15 cellular contexts compared by ENCODE assay signal in genomic region chr5:176425138-176425537, GRCh38.
"Had no signal": no experiment of that assay in that cellular context is flagged by ENCODE, and none has a peak within 500 bp of the region (broad histone marks: within the 10 kb centered on the region; RNA-seq: fewer than 3 reads in every experiment).

No MANE protein-coding gene starts in this region.

- H3K4me1 ChIP-seq: esophagus muscularis mucosa, heart left ventricle, neural progenitor cell, parathyroid adenoma, tibial nerve had no signal

- H3K27ac Mint-ChIP-seq: activated CD4-positive, alpha-beta memory T cell treated with anti-CD3 and anti-CD28 coated beads, Interleukin-2, amount 10 ng/mL, durations not matched to agents 7 days and 5 days; activated T-helper 1 cell treated with anti-CD3 and anti-CD28 coated beads, Interleukin-12 subunit alpha, Interleukin-12 subunit beta, Interleukin-2, Interleukin-4 antibody, amounts not matched to agents 30 ng/mL and 10 ng/mL and 1 ng/mL, durations not matched to agents 14 hours and 24 hours and 36 hours; neural progenitor cell had no signal

- ATAC-seq: heart left ventricle had no signal

- DNase-seq: activated CD4-positive, alpha-beta memory T cell treated with anti-CD3 and anti-CD28 coated beads, Interleukin-2, amount 10 ng/mL, durations not matched to agents 7 days and 5 days; activated CD4-positive, alpha-beta T cell treated with anti-CD3 and anti-CD28 coated beads for 1 hour; activated CD8-positive, alpha-beta memory T cell treated with anti-CD3 and anti-CD28 coated beads, Interleukin-2, amount 50 U/mL, for 4 hours; activated naive CD4-positive, alpha-beta T cell treated with Interleukin-2 at 50 U/mL for 16 hours; foreskin fibroblast; heart left ventricle; kidney; T-helper 9 cell had no signal

- H3K4me2 ChIP-seq: neural progenitor cell had no signal

- H3K79me2 ChIP-seq: parathyroid adenoma had no signal

- H3K36me3 Mint-ChIP-seq: brain had no signal

- H3K9ac ChIP-seq: neural progenitor cell, parathyroid adenoma had no signal

- H3K4me3 Mint-ChIP-seq: activated CD4-positive, alpha-beta memory T cell treated with anti-CD3 and anti-CD28 coated beads, Interleukin-2, amount 10 ng/mL, durations not matched to agents 7 days and 5 days; activated T-helper 1 cell treated with anti-CD3 and anti-CD28 coated beads, Interleukin-12 subunit alpha, Interleukin-12 subunit beta, Interleukin-2, Interleukin-4 antibody, amounts not matched to agents 30 ng/mL and 10 ng/mL and 1 ng/mL, durations not matched to agents 14 hours and 24 hours and 36 hours; brain; central memory CD8-positive, alpha-beta T cell; neural progenitor cell had no signal

- H3K4me3 ChIP-seq: esophagus muscularis mucosa, heart left ventricle, neural progenitor cell, tibial nerve had no signal

- H3K9me3 ChIP-seq: esophagus muscularis mucosa, heart left ventricle, tibial nerve had no signal

- H3K36me3 ChIP-seq: esophagus muscularis mucosa, heart left ventricle, neural progenitor cell, tibial nerve had no signal

- H3K27me3 Mint-ChIP-seq: central memory CD8-positive, alpha-beta T cell had no signal

- H3K9me3 Mint-ChIP-seq: activated T-helper 1 cell treated with anti-CD3 and anti-CD28 coated beads, Interleukin-12 subunit alpha, Interleukin-12 subunit beta, Interleukin-2, Interleukin-4 antibody, amounts not matched to agents 30 ng/mL and 10 ng/mL and 1 ng/mL, durations not matched to agents 14 hours and 24 hours and 36 hours; central memory CD8-positive, alpha-beta T cell had no signal

- H2AFZ ChIP-seq: neural progenitor cell, parathyroid adenoma had no signal

- H3K4me1 Mint-ChIP-seq: activated CD4-positive, alpha-beta memory T cell treated with anti-CD3 and anti-CD28 coated beads, Interleukin-2, amount 10 ng/mL, durations not matched to agents 7 days and 5 days; brain had no signal

- H3K27me3 ChIP-seq: esophagus muscularis mucosa, heart left ventricle, neural progenitor cell, tibial nerve had no signal

- FAIRE-seq: kidney had no signal

- H3K27ac ChIP-seq: esophagus muscularis mucosa, heart left ventricle, neural progenitor cell, parathyroid adenoma, tibial nerve had no signal
